9 cellular contexts compared by ENCODE assay signal in the genomic region with DNA sequence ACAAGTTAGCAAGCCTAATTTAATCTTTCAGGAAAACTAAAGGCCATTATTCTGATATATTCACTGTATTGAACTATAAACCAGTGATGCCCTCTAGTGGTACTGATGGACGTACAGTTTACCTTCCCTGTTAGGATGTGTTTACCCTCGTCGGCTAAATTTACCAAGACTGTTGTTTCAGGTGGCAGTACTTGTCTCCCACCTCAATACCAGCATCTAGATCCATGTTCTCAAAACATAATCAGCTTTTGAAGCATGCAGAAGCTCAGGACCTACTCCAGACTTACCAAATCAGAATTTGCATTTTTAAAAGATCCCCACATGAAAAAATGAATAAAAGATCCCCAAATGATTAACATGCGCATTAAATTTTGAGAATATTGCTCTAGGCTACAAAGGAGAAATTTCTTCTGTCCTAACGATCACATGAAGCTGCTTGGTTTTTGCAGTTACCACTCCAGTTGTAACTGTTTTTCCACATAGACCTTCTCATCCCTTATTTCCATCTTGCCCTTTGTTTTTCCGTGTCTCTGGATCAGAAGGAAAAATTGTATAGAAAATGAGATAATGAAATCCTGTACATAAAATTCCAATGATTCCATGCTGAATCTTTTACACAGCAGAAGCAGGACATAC. TPM values are rescaled to one million over a fixed set of nuclear protein-coding genes. Genes with fewer than 3 reads are reported as not detected.
DNase-seq lines count a peak whose midpoint lies in the region; ATAC-seq lines count a peak whose summit lies in the region.
"Had no signal": no experiment of that assay in that cellular context is flagged by ENCODE, and none has a peak within 500 bp of the region (broad histone marks: within the 10 kb centered on the region; RNA-seq: fewer than 3 reads in every experiment).

No MANE protein-coding gene starts in this region.

- H3K4me3 ChIP-seq in NT2/D1 (ENCODE audit: insufficient read length, low read depth) (no peak overlapping the region), mesenchymal stem cell (ENCODE audit: insufficient read depth in 1 of 2, low read depth in 1 of 2, low read length in 2 of 2) (no peak overlapping the region)

- H4K91ac ChIP-seq in mesenchymal stem cell (ENCODE audit: low read length), result no peak overlapping the region

- no peak overlapping the region for H2BK5ac ChIP-seq in mesenchymal stem cell (ENCODE audit: low read depth, low read length, poor library complexity, severe bottlenecking)

- no peak overlapping the region for H3K18ac ChIP-seq in mesenchymal stem cell (ENCODE audit: low read depth in 1 of 2, low read length in 2 of 2)

- H2AFZ ChIP-seq in mesenchymal stem cell (ENCODE audit: low read depth, low read length), result no peak overlapping the region

- H2BK15ac ChIP-seq in mesenchymal stem cell (ENCODE audit: low read depth, poor library complexity, severe bottlenecking), result no peak overlapping the region

- no peaks in the 10 kb centered on the region for H3K79me1 ChIP-seq in mesenchymal stem cell (replicated peaks; ENCODE audit: low read length, poor library complexity, severe bottlenecking)

- no peak overlapping the region for H3K9ac ChIP-seq in NT2/D1 (ENCODE audit: insufficient read length, low read depth)
- H3K9ac ChIP-seq in mesenchymal stem cell (ENCODE audit: low read length), result no peak overlapping the region

- no peak overlapping the region for H3K4me2 ChIP-seq in mesenchymal stem cell (ENCODE audit: low read length, poor library complexity, severe bottlenecking)

- no peak overlapping the region for H3K4ac ChIP-seq in mesenchymal stem cell (ENCODE audit: low read depth in 1 of 2, low read length in 2 of 2)

- H2BK120ac ChIP-seq in mesenchymal stem cell (ENCODE audit: low read depth, low read length), result no peak overlapping the region

- WGBS in mesenchymal stem cell, result 61% methylated on average over 5 of the region's 6 CpGs

- H3K14ac ChIP-seq in mesenchymal stem cell (ENCODE audit: low read length in 2 of 2), result no peak overlapping the region

- DNase-seq in AG20443 (ENCODE audit: low spot score), result peak; percentile 33
- peak; percentile 32 for DNase-seq in NT2/D1 (ENCODE audit: low read depth, low spot score)
- peak; percentile 55 for DNase-seq in mesenchymal stem cell
- DNase-seq in hepatic stellate cell (ENCODE audit: low spot score), result no peak
- no peak for DNase-seq in GF-D8 (lab: John Stamatoyannopoulos, UW)
- DNase-seq: left cardiac atrium had no signal

- H2BK12ac ChIP-seq in mesenchymal stem cell (ENCODE audit: low read length in 2 of 2), result no peak overlapping the region

- H2AK5ac ChIP-seq in mesenchymal stem cell (ENCODE audit: low read length, severe bottlenecking), result no peak overlapping the region

- H3K36me3 ChIP-seq in NT2/D1 (ENCODE audit: insufficient read depth, insufficient read length, low read length), result peaks cover 47% of the 10 kb centered on the region
- H3K36me3 ChIP-seq in mesenchymal stem cell (ENCODE audit: control insufficient read depth in 1 of 2, insufficient read depth in 2 of 2, low read depth in 1 of 2, low read length in 2 of 2), result peaks cover 0 to 33% of the 10 kb centered on the region in 2 experiments

- H3K4me1 ChIP-seq in NT2/D1 (ENCODE audit: insufficient read depth, insufficient read length), result no peaks in the 10 kb centered on the region
- no peaks in the 10 kb centered on the region for H3K4me1 ChIP-seq in mesenchymal stem cell (ENCODE audit: control insufficient read depth, insufficient read depth, low read depth, low read length)

- H3K27ac ChIP-seq in cingulate gyrus (ENCODE audit: low read depth, low read length) (peak overlapping the region; percentile 22), mesenchymal stem cell (ENCODE audit: low read length, poor library complexity, severe bottlenecking) (no peak overlapping the region)

- no peak overlapping the region for H3K23ac ChIP-seq in mesenchymal stem cell (ENCODE audit: low read length in 2 of 2)

- H3K27me3 ChIP-seq in NT2/D1 (ENCODE audit: insufficient read depth, insufficient read length), result no peaks in the 10 kb centered on the region
- no peaks in the 10 kb centered on the region for H3K27me3 ChIP-seq in mesenchymal stem cell (ENCODE audit: control insufficient read depth in 1 of 2, insufficient read depth in 1 of 2, low read length in 2 of 2)

- peak; percentile 77 for ATAC-seq in GM18511 (IDR thresholded peaks at IDR 0.05; ENCODE audit: unreplicated experiment)
- peak; percentile 77 for ATAC-seq in HG03521 (IDR thresholded peaks at IDR 0.05; ENCODE audit: unreplicated experiment)

- H4K8ac ChIP-seq in mesenchymal stem cell (ENCODE audit: low read length), result no peak overlapping the region

- H3K9me3 ChIP-seq in NT2/D1 (ENCODE audit: insufficient read depth, low read length), result peaks cover 31% of the 10 kb centered on the region
- H3K9me3 ChIP-seq in mesenchymal stem cell (ENCODE audit: control insufficient read depth, low read length), result peaks cover 7% of the 10 kb centered on the region

RNA-seq across cellular contexts. Expression of a gene that starts 3.2 kb away (rescaled TPM):
- 0.03 TPM for polyA plus RNA-seq in mesenchymal stem cell (2013, experiment 1 of 2)
- 0.01 TPM for polyA plus RNA-seq in mesenchymal stem cell (2013, experiment 2 of 2)

RNA-seq across cellular contexts. Expression of a gene that starts 10.4 kb away (rescaled TPM):
- 10.3 TPM for polyA plus RNA-seq in mesenchymal stem cell (2013, experiment 1 of 2)
- 10.9 TPM for polyA plus RNA-seq in mesenchymal stem cell (2013, experiment 2 of 2)

RNA-seq across cellular contexts. Expression of a gene that starts 10.7 kb away (rescaled TPM):
- 5.5 TPM for polyA plus RNA-seq in mesenchymal stem cell (2013, experiment 1 of 2)
- polyA plus RNA-seq in mesenchymal stem cell (2013, experiment 2 of 2), result 5.8 TPM

RNA-seq across cellular contexts. Expression of a gene that starts 47.6 kb away (rescaled TPM):
- not detected for polyA plus RNA-seq in mesenchymal stem cell (2013, experiment 1 of 2)
- polyA plus RNA-seq in mesenchymal stem cell (2013, experiment 2 of 2), result 0.03 TPM

Comparison
In these comparisons a context has a peak if more than half of its experiments do, and no peak if none do; other contexts are left out.
1. DNase-seq: peak in AG20443 (single experiment), NT2/D1 (single experiment) and mesenchymal stem cell (single experiment); none in hepatic stellate cell (single experiment) and GF-D8 (single experiment).